15 cellular contexts compared by ENCODE assay signal in the genomic region with DNA sequence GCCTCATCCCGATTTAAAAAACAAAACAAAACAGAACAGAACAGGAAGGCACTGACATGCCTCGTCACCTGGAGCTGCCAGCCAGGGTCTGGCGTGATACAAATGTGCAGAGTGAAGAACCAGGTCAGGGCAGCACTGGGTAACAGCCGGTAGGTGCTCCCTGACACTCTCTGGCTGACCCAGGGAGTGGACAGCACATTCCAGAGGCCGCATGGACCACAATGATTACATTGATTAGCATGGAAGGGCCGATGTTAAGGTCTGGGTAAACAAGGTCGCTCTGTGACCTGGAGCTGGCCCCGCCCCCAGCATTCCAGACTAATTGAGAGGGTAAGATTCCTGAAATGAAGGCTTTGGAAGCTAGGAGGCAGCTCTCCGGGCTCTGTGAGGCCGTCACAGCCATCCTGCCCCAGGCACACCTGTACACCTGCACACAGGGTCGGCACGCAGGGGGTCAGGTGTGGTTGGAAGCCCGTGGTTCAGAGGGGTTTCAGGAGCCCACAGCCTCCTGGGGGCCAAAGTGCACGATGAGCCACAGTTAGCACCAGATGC. TPM values are rescaled to one million over a fixed set of nuclear protein-coding genes. Genes with fewer than 3 reads are reported as not detected.
DNase-seq lines count a peak whose midpoint lies in the region; ATAC-seq, FAIRE-seq and TF ChIP-seq lines count a peak whose summit lies in the region.
"Had no signal": no experiment of that assay in that cellular context is flagged by ENCODE, and none has a peak within 500 bp of the region (broad histone marks: within the 10 kb centered on the region; RNA-seq: fewer than 3 reads in every experiment).

No MANE protein-coding gene starts in this region.

- CTCF ChIA-PET in RWPE1 (lab: Yijun Ruan, JAX) = interaction anchor here (0.6 to 2.1 kb wide), 5 partner anchors 18 to 1084 kb away, joined by 4 to 9 read pairs (median 5); no protein-coding TSS in a partner anchor

- TF ChIP-seq CTCF in RWPE1 (conservative IDR thresholded peaks at IDR 0.05; ENCODE audit: low read depth) (no peak), pancreas (IDR thresholded peaks at IDR 0.05) (no peak)

- no peaks in the 10 kb centered on the region for H3K36me3 ChIP-seq in pancreas
- H3K36me3 ChIP-seq: Peyer's patch had no signal

- WGBS in pancreas, 2 donors = 44 to 48% methylated on average over 14 of the region's 14 CpGs

- H3K27me3 ChIP-seq in pancreas = no peaks in the 10 kb centered on the region
- H3K27me3 ChIP-seq: heart left ventricle, Peyer's patch had no signal

- peaks cover 0 to 6% (median 0%) of the 10 kb centered on the region in 3 donors for H3K4me1 ChIP-seq in pancreas

- no peaks in the 10 kb centered on the region for H3K9me3 ChIP-seq in pancreas
- H3K9me3 ChIP-seq: Peyer's patch had no signal

- ATAC-seq in pancreas = peak in 3 of 4 donors; percentile 3 to 51 (median 18)
- no peak for ATAC-seq in stimulated activated naive CD8-positive, alpha-beta T cell treated with anti-CD3 and anti-CD28 coated beads, Interleukin-15, Interleukin-2, amounts not matched to agents 100 U/mL and 50 U/mL, for 24 hours
- ATAC-seq: heart left ventricle had no signal

- intact Hi-C loops in pancreas (cut with DNase I) = no loop called here

- peak; percentile 98 for DNase-seq in ELF-1 (ENCODE audit: low read depth, low spot score)
- no peak for DNase-seq in RWPE1 (ENCODE audit: low spot score)
- DNase-seq in iPS-NIHi11 (ENCODE audit: low spot score) = peak; percentile 80
- peak in 3 of 6 donors; percentile 45 to 70 (median 50) for DNase-seq in pancreas
- DNase-seq in NK-92 (lab: John Stamatoyannopoulos, UW; ENCODE audit: unreplicated experiment) = no peak
- DNase-seq in 8988T = no peak
- DNase-seq in activated CD4-positive, CD25-positive, alpha-beta regulatory T cell treated with anti-CD3 and anti-CD28 coated beads, Interleukin-2, amount 50 U/mL, for 72 hours = no peak
- no peak for DNase-seq in stimulated activated naive CD8-positive, alpha-beta T cell treated with anti-CD3 and anti-CD28 coated beads, Interleukin-15, Interleukin-2, amounts not matched to agents 100 U/mL and 50 U/mL, for 24 hours
- DNase-seq: activated naive CD8-positive, alpha-beta T cell treated with anti-CD3 and anti-CD28 coated beads, Interleukin-2, amount 10 ng/mL, durations not matched to agents 7 days and 5 days; CD8-positive, alpha-beta memory T cell; effector CD4-positive, alpha-beta T cell; heart left ventricle; KG1; NCI-H2081; Peyer's patch had no signal

- no peak for FAIRE-seq in pancreas (lab: Jason Lieb, UNC)

- no peak overlapping the region for H3K4me3 ChIP-seq in pancreas
- H3K4me3 ChIP-seq: heart left ventricle, Peyer's patch had no signal

- POLR2A ChIA-PET in RWPE1 (lab: Yijun Ruan, JAX; ENCODE audit: low non-redundant PET) = no interaction called here

- peak overlapping the region; percentile 99 for H3K27ac ChIP-seq in RWPE1
- H3K27ac ChIP-seq in pancreas = peak overlapping the region; percentile 0 to 58 (median 42)

RNA-seq across cellular contexts. Expression of a gene that starts 21.4 kb away (rescaled TPM):
- total RNA-seq in pancreas = 10 to 100 TPM; 16.3 to 72.0 (median 23.9) TPM
- 100 to 1,000 TPM; 189 to 255 TPM for polyA plus RNA-seq in pancreas

RNA-seq across cellular contexts. Expression of a gene that starts 40.0 kb away (rescaled TPM):
- 1 to 10 TPM in 4 of 6 donors, under 1 TPM in 2; 0.12 to 1.8 (median 1.4) TPM for total RNA-seq in pancreas
- polyA plus RNA-seq in pancreas = under 1 TPM; 0.30 to 0.35 TPM

RNA-seq across cellular contexts. Expression of a gene that starts 48.1 kb away (rescaled TPM):
- 10 to 100 TPM; 38.8 to 85.4 (median 61.6) TPM for total RNA-seq in pancreas
- polyA plus RNA-seq in pancreas = 10 to 100 TPM; 82.7 to 88.2 TPM

RNA-seq across cellular contexts. Expression of a gene that starts 57.3 kb away (rescaled TPM):
- total RNA-seq in pancreas = 10 to 100 TPM in 3 of 6 donors, 1 to 10 TPM in 3; 8.1 to 13.3 (median 10.0) TPM
- polyA plus RNA-seq in pancreas = 10 to 100 TPM; 20.3 to 21.9 TPM

RNA-seq across cellular contexts. Expression of a gene that starts 57.4 kb away (rescaled TPM):
- 10 to 100 TPM in 4 of 6 donors, 1 to 10 TPM in 2; 9.7 to 18.0 (median 10.9) TPM for total RNA-seq in pancreas
- 10 to 100 TPM; 23.4 to 40.9 TPM for polyA plus RNA-seq in pancreas

Comparison
In these comparisons a context has a peak if more than half of its experiments do, and no peak if none do; other contexts are left out.
1. DNase-seq: peak in ELF-1 (single experiment) and iPS-NIHi11 (single experiment); none in RWPE1 (single experiment), NK-92 (single experiment), 8988T (single experiment), activated CD4-positive, CD25-positive, alpha-beta regulatory T cell treated with anti-CD3 and anti-CD28 coated beads, Interleukin-2, amount 50 U/mL, for 72 hours (single experiment) and stimulated activated naive CD8-positive, alpha-beta T cell treated with anti-CD3 and anti-CD28 coated beads, Interleukin-15, Interleukin-2, amounts not matched to agents 100 U/mL and 50 U/mL, for 24 hours (single experiment).